ENCODE assay signal across 20 cellular contexts in genomic region chr7:14381306-14381705, GRCh38.
DNase-seq lines count a peak whose midpoint lies in the region; ATAC-seq, FAIRE-seq and TF ChIP-seq lines count a peak whose summit lies in the region.
"Had no signal": no experiment of that assay in that cellular context is flagged by ENCODE, and none has a peak within 500 bp of the region (broad histone marks: within the 10 kb centered on the region; RNA-seq: fewer than 3 reads in every experiment).

No MANE protein-coding gene starts in this region.

- no peaks in the 10 kb centered on the region for H3K36me3 ChIP-seq in BLaER1
- H3K36me3 ChIP-seq in bronchial epithelial cell (ENCODE audit: control insufficient read depth, insufficient read depth, low read length) = no peaks in the 10 kb centered on the region
- no peaks in the 10 kb centered on the region for H3K36me3 ChIP-seq in CD8-positive, alpha-beta memory T cell (ENCODE audit: insufficient read depth, low read length)
- H3K36me3 ChIP-seq: left ventricle myocardium inferior, suprapubic skin had no signal

- no peak for TF ChIP-seq CTCF in bronchial epithelial cell (IDR thresholded peaks at IDR 0.05; ENCODE audit: insufficient read depth, low read length, severe bottlenecking)

- H3K27me3 Mint-ChIP-seq in CD8-positive, alpha-beta memory T cell = peaks cover 0 to under 1% of the 10 kb centered on the region in 2 donors

- H3K27ac ChIP-seq in BLaER1 = no peak overlapping the region
- H3K27ac ChIP-seq in CD8-positive, alpha-beta memory T cell (ENCODE audit: low read depth, low read length) = no peak overlapping the region
- H3K27ac ChIP-seq: left ventricle myocardium inferior, suprapubic skin had no signal

- H3K27ac Mint-ChIP-seq in CD8-positive, alpha-beta memory T cell = no peak overlapping the region
- H3K27ac Mint-ChIP-seq: activated T-cell treated with anti-CD3 and anti-CD28 coated beads, Interleukin-2, amount 50 U/mL, for 72 hours; CD8-positive, alpha-beta T cell had no signal

- no peak overlapping the region for H3K4me3 Mint-ChIP-seq in CD8-positive, alpha-beta memory T cell
- H3K4me3 Mint-ChIP-seq: activated T-cell treated with anti-CD3 and anti-CD28 coated beads, Interleukin-2, amount 50 U/mL, for 72 hours; CD8-positive, alpha-beta T cell had no signal

- peaks cover 26% of the 10 kb centered on the region for H3K4me1 ChIP-seq in BLaER1
- no peaks in the 10 kb centered on the region for H3K4me1 ChIP-seq in CD8-positive, alpha-beta memory T cell (ENCODE audit: insufficient read depth, low read length)
- H3K4me1 ChIP-seq: left ventricle myocardium inferior, suprapubic skin had no signal

- no peaks in the 10 kb centered on the region for H3K9me3 Mint-ChIP-seq in CD8-positive, alpha-beta memory T cell
- H3K9me3 Mint-ChIP-seq: activated T-cell treated with anti-CD3 and anti-CD28 coated beads, Interleukin-2, amount 50 U/mL, for 72 hours; CD8-positive, alpha-beta T cell had no signal

- H3K36me3 Mint-ChIP-seq in CD8-positive, alpha-beta memory T cell = no peaks in the 10 kb centered on the region
- H3K36me3 Mint-ChIP-seq: CD8-positive, alpha-beta T cell had no signal

- CTCF ChIA-PET in CD8-positive, alpha-beta memory T cell (lab: Charles Lee) = no interaction called here

- H3K4me3 ChIP-seq in BLaER1 (no peak overlapping the region), bronchial epithelial cell (ENCODE audit: low read depth, low read length) (no peak overlapping the region)
- no peak overlapping the region for H3K4me3 ChIP-seq in CD8-positive, alpha-beta memory T cell (ENCODE audit: low read length)
- H3K4me3 ChIP-seq: left ventricle myocardium inferior, suprapubic skin had no signal

- H3K4me2 ChIP-seq in BLaER1 = 0 out of 2 replicates have a peak overlapping the region, but pooled peaks have one; percentile 5

- no peaks in the 10 kb centered on the region for H3K9me3 ChIP-seq in BLaER1
- H3K9me3 ChIP-seq in CD8-positive, alpha-beta memory T cell (ENCODE audit: low read length) = no peaks in the 10 kb centered on the region
- H3K9me3 ChIP-seq: left ventricle myocardium inferior, suprapubic skin had no signal

- H3K4me1 Mint-ChIP-seq in CD8-positive, alpha-beta memory T cell = peaks cover 0 to 6% (median 0%) of the 10 kb centered on the region in 3 donors

- DNase-seq in NCI-H226 (peak; percentile 87), bronchial epithelial cell (ENCODE audit: low read depth) (peak; percentile 34), kidney tubule cell (ENCODE audit: low spot score) (peak; percentile 34), RPMI8226 (no peak)
- no peak for DNase-seq in stimulated activated CD4-positive, alpha-beta T cell treated with anti-CD3 and anti-CD28 coated beads, Interleukin-2, amount 100 ng/mL, for 24 hours
- DNase-seq in CD8-positive, alpha-beta memory T cell = no peak
- DNase-seq: activated naive CD4-positive, alpha-beta T cell treated with anti-CD3 and anti-CD28 coated beads, Interleukin-2, amount 50 U/mL, for 16 hours; activated T-cell treated with anti-CD3 and anti-CD28 coated beads, Interleukin-2, amount 50 U/mL, for 72 hours; CD8-positive, alpha-beta T cell; DMS79 treated with DMSO at 0.1 percent for 48 hours; erythroblast; GOT3; left ventricle myocardium inferior; MV-4-11; NCI-H187 treated with DMSO at 0.1 percent for 48 hours; NCI-H446 had no signal

- H4K20me1 ChIP-seq in BLaER1 = no peaks in the 10 kb centered on the region

- ATAC-seq in HG03097 (IDR thresholded peaks at IDR 0.05; ENCODE audit: low FRiP score, unreplicated experiment) = no peak
- ATAC-seq: activated T-cell treated with anti-CD3 and anti-CD28 coated beads, Interleukin-2, amount 50 U/mL, for 72 hours; CD8-positive, alpha-beta T cell had no signal

- no peak for FAIRE-seq in bronchial epithelial cell (lab: Jason Lieb, UNC)
- FAIRE-seq: GM18507 had no signal

- POLR2A ChIA-PET in CD8-positive, alpha-beta memory T cell (lab: Charles Lee) = no interaction called here

- H3K27me3 ChIP-seq in BLaER1 = no peaks in the 10 kb centered on the region
- H3K27me3 ChIP-seq in bronchial epithelial cell (ENCODE audit: control insufficient read depth, insufficient read depth, low read length) = no peaks in the 10 kb centered on the region
- no peaks in the 10 kb centered on the region for H3K27me3 ChIP-seq in CD8-positive, alpha-beta memory T cell (ENCODE audit: insufficient read depth, low read length, poor library complexity, severe bottlenecking)
- H3K27me3 ChIP-seq: suprapubic skin had no signal

- H3K9ac ChIP-seq in BLaER1 = no peak overlapping the region

Comparison
In these comparisons a context has a peak if more than half of its experiments do, and no peak if none do; other contexts are left out.
1. DNase-seq: peak in NCI-H226 (single experiment), bronchial epithelial cell (single experiment) and kidney tubule cell (single experiment); none in stimulated activated CD4-positive, alpha-beta T cell treated with anti-CD3 and anti-CD28 coated beads, Interleukin-2, amount 100 ng/mL, for 24 hours (0 of 2), CD8-positive, alpha-beta memory T cell (0 of 5) and RPMI8226 (single experiment).